ENCODE assay signal across 29 cellular contexts in genomic region chr5:99083197-99083596, GRCh38.
"Had no signal": no experiment of that assay in that cellular context is flagged by ENCODE, and none has a peak within 500 bp of the region (broad histone marks: within the 10 kb centered on the region; RNA-seq: fewer than 3 reads in every experiment).

No MANE protein-coding gene starts in this region.

- H2AFZ ChIP-seq: parathyroid adenoma had no signal

- H3K4me3 Mint-ChIP-seq: naive thymus-derived CD4-positive, alpha-beta T cell; natural killer cell; nephron; stimulated activated effector memory CD8-positive, alpha-beta T cell treated with anti-CD3 and anti-CD28 coated beads, Interleukin-12 subunit alpha, Interleukin-12 subunit beta, amount 100 ng/mL, for 72 hours; stimulated activated naive B cell treated with anti-CD40 and anti-IgM and Interleukin-4, amounts not matched to agents 10 μg/mL and 1 μg/mL and 100 μg/mL, for 72 hours; stimulated activated naive CD8-positive, alpha-beta T cell treated with anti-CD3 and anti-CD28 coated beads, Interleukin-15, Interleukin-2, amounts not matched to agents 100 ng/mL and 50 ng/mL, for 24 hours had no signal

- H3K9me3 ChIP-seq: ovary, psoas muscle, spleen, stomach, thoracic aorta, thyroid gland, tibial nerve, upper lobe of left lung, vagina had no signal

- DNase-seq: naive thymus-derived CD4-positive, alpha-beta T cell; natural killer cell; occipital lobe; ovary; posterior cingulate gyrus; psoas muscle; right cardiac atrium; spleen; stimulated activated CD4-positive, alpha-beta T cell treated with anti-CD3 and anti-CD28 coated beads, Interleukin-12 subunit alpha, Interleukin-12 subunit beta, amount 100 ng/mL, for 4 hours; stimulated activated CD4-positive, alpha-beta T cell treated with anti-CD3 and anti-CD28 coated beads, Interleukin-1b, Interleukin-23, amount 100 ng/mL, for 48 hours; stimulated activated CD4-positive, alpha-beta T cell treated with anti-CD3 and anti-CD28 coated beads, Interleukin-4, amount 100 ng/mL, for 24 hours; stimulated activated naive B cell treated with anti-CD40 and anti-IgM and Interleukin-4, amounts not matched to agents 10 μg/mL and 1 μg/mL and 100 μg/mL, for 72 hours; stimulated activated naive CD4-positive, alpha-beta T cell treated with Interleukin-2 at 50 U/mL for 16 hours; stomach; thyroid gland; trophoblast cell; upper lobe of left lung had no signal

- H3K79me2 ChIP-seq: parathyroid adenoma had no signal

- H3K27me3 Mint-ChIP-seq: progenitor cell of endocrine pancreas; stimulated activated naive CD8-positive, alpha-beta T cell treated with anti-CD3 and anti-CD28 coated beads, Interleukin-15, Interleukin-2, amounts not matched to agents 100 ng/mL and 50 ng/mL, for 24 hours had no signal

- H3K4me2 ChIP-seq: smooth muscle cell had no signal

- H3K27me3 ChIP-seq: ovary, stomach, thyroid gland, tibial nerve, upper lobe of left lung, vagina had no signal

- H3K9me3 Mint-ChIP-seq: naive thymus-derived CD4-positive, alpha-beta T cell; natural killer cell; nephron; stimulated activated effector memory CD8-positive, alpha-beta T cell treated with anti-CD3 and anti-CD28 coated beads, Interleukin-12 subunit alpha, Interleukin-12 subunit beta, amount 100 ng/mL, for 72 hours; stimulated activated naive B cell treated with anti-CD40 and anti-IgM and Interleukin-4, amounts not matched to agents 10 μg/mL and 1 μg/mL and 100 μg/mL, for 72 hours; stimulated activated naive CD8-positive, alpha-beta T cell treated with anti-CD3 and anti-CD28 coated beads, Interleukin-15, Interleukin-2, amounts not matched to agents 100 ng/mL and 50 ng/mL, for 24 hours had no signal

- H3K4me1 ChIP-seq: parathyroid adenoma, psoas muscle, spleen, stomach, thyroid gland, tibial nerve, upper lobe of left lung, vagina had no signal

- ATAC-seq: naive thymus-derived CD4-positive, alpha-beta T cell; natural killer cell; psoas muscle; right cardiac atrium; sciatic nerve; stimulated activated effector memory CD8-positive, alpha-beta T cell treated with anti-CD3 and anti-CD28 coated beads, Interleukin-12 subunit alpha, Interleukin-12 subunit beta, amount 100 ng/mL, for 72 hours; stimulated activated naive B cell treated with anti-CD40 and anti-IgM and Interleukin-4, amounts not matched to agents 10 μg/mL and 1 μg/mL and 100 μg/mL, for 72 hours had no signal

- H3K4me1 Mint-ChIP-seq: natural killer cell; nephron; stimulated activated effector memory CD8-positive, alpha-beta T cell treated with anti-CD3 and anti-CD28 coated beads, Interleukin-12 subunit alpha, Interleukin-12 subunit beta, amount 100 ng/mL, for 72 hours had no signal

- FAIRE-seq: urothelium cell line had no signal

- H3K4me3 ChIP-seq: ovary, psoas muscle, skin epidermis, smooth muscle cell, spleen, stomach, thoracic aorta, thyroid gland, tibial nerve, upper lobe of left lung, vagina had no signal

- H3K36me3 Mint-ChIP-seq: naive thymus-derived CD4-positive, alpha-beta T cell; natural killer cell; stimulated activated effector memory CD8-positive, alpha-beta T cell treated with anti-CD3 and anti-CD28 coated beads, Interleukin-12 subunit alpha, Interleukin-12 subunit beta, amount 100 ng/mL, for 72 hours; stimulated activated naive B cell treated with anti-CD40 and anti-IgM and Interleukin-4, amounts not matched to agents 10 μg/mL and 1 μg/mL and 100 μg/mL, for 72 hours had no signal

- H3K36me3 ChIP-seq: ovary, spleen, stomach, thoracic aorta, thyroid gland, tibial nerve, upper lobe of left lung, vagina had no signal

- H3K27ac Mint-ChIP-seq: naive thymus-derived CD4-positive, alpha-beta T cell; natural killer cell; nephron; progenitor cell of endocrine pancreas; stimulated activated effector memory CD8-positive, alpha-beta T cell treated with anti-CD3 and anti-CD28 coated beads, Interleukin-12 subunit alpha, Interleukin-12 subunit beta, amount 100 ng/mL, for 72 hours; stimulated activated naive B cell treated with anti-CD40 and anti-IgM and Interleukin-4, amounts not matched to agents 10 μg/mL and 1 μg/mL and 100 μg/mL, for 72 hours; stimulated activated naive CD8-positive, alpha-beta T cell treated with anti-CD3 and anti-CD28 coated beads, Interleukin-15, Interleukin-2, amounts not matched to agents 100 ng/mL and 50 ng/mL, for 24 hours had no signal

- H3K27ac ChIP-seq: ovary, parathyroid adenoma, psoas muscle, skin epidermis, spleen, stomach, thoracic aorta, thyroid gland, tibial nerve, upper lobe of left lung, vagina had no signal

- H3K9ac ChIP-seq: parathyroid adenoma had no signal
